Comparison of ENCODE assay signal across 1 cellular context in genomic region chr5:1512541-1513291, GRCh38.
TF ChIP-seq lines count a peak whose summit lies in the region.

No MANE protein-coding gene starts in this region.

TF ChIP-seq in HCT116, 20 proteins besides CTCF, POLR2A, EP300 and RAD21 (continued from another document):
- TF ChIP-seq REST (IDR thresholded peaks at IDR 0.05; ENCODE audit: low read depth) = no peak
- no peak for TF ChIP-seq ZNF274 (IDR thresholded peaks at IDR 0.05; ENCODE audit: low read depth, low read length)
- TF ChIP-seq EZH2phosphoT487 (IDR thresholded peaks at IDR 0.05; ENCODE audit: borderline replicate concordance) = no peak
- no peak for TF ChIP-seq SP1 (IDR thresholded peaks at IDR 0.05; ENCODE audit: low read depth)
- TF ChIP-seq ZFX (IDR thresholded peaks at IDR 0.05) = no peak
- TF ChIP-seq ATF3 (IDR thresholded peaks at IDR 0.05) = no peak
- no peak for TF ChIP-seq SIN3A (IDR thresholded peaks at IDR 0.05; ENCODE audit: low read depth)
